In genomic region chr6:30700340-30700739, GRCh38 we compare ENCODE assay signal across 1 cellular context.
TF ChIP-seq lines count a peak whose summit lies in the region.

No MANE protein-coding gene starts in this region.

TF ChIP-seq in GM23338, 12 proteins besides CTCF, POLR2A, EP300 and RAD21 (continued from another document):
- no peak for TF ChIP-seq ZNF462 (CRISPR knock-in tag; IDR thresholded peaks at IDR 0.05)
- no peak for TF ChIP-seq NANOG (IDR thresholded peaks at IDR 0.05; ENCODE audit: borderline replicate concordance)
- TF ChIP-seq EZH2phosphoT487 (IDR thresholded peaks at IDR 0.05; ENCODE audit: unreplicated experiment) = no peak
- no peak for TF ChIP-seq ETS1 (IDR thresholded peaks at IDR 0.05)
- no peak for TF ChIP-seq CREB1 (CRISPR knock-in tag; IDR thresholded peaks at IDR 0.05; ENCODE audit: low read depth)
- TF ChIP-seq ZNF114 (CRISPR knock-in tag; IDR thresholded peaks at IDR 0.05) = no peak
- TF ChIP-seq ZNF331 (CRISPR knock-in tag; IDR thresholded peaks at IDR 0.05; ENCODE audit: low read depth) = no peak
- no peak for TF ChIP-seq REST (IDR thresholded peaks at IDR 0.05; ENCODE audit: unreplicated experiment)
- no peak for TF ChIP-seq JUNB (IDR thresholded peaks at IDR 0.05; ENCODE audit: unreplicated experiment)
